28 cellular contexts compared by ENCODE assay signal in genomic region chr16:85356157-85356556, GRCh38.
"Had no signal": no experiment of that assay in that cellular context is flagged by ENCODE, and none has a peak within 500 bp of the region (broad histone marks: within the 10 kb centered on the region; RNA-seq: fewer than 3 reads in every experiment).

No MANE protein-coding gene starts in this region.

- H3K27me3 Mint-ChIP-seq: activated CD4-positive, alpha-beta T cell treated with anti-CD3 and anti-CD28 coated beads, Interleukin-2, amount 10 ng/mL, durations not matched to agents 7 days and 5 days had no signal

- H3K36me3 ChIP-seq: adrenal gland, breast epithelium, Peyer's patch had no signal

- H3K27ac ChIP-seq: body of pancreas, KMS-11, Peyer's patch had no signal

- H3K9me3 Mint-ChIP-seq: activated CD4-positive, alpha-beta T cell treated with anti-CD3 and anti-CD28 coated beads, Interleukin-2, amount 10 ng/mL, durations not matched to agents 7 days and 5 days; activated naive CD4-positive, alpha-beta T cell treated with anti-CD3 and anti-CD28 coated beads, Interleukin-2, amount 50 U/mL, for 72 hours; activated T-helper 1 cell treated with anti-CD3 and anti-CD28 coated beads, Interleukin-12 subunit alpha, Interleukin-12 subunit beta, Interleukin-2, Interleukin-4 antibody, amounts not matched to agents 30 ng/mL and 10 ng/mL and 1 ng/mL, durations not matched to agents 14 hours and 24 hours and 36 hours had no signal

- H3K4me3 ChIP-seq: adrenal gland, body of pancreas, breast epithelium, Peyer's patch had no signal

- H3K36me3 Mint-ChIP-seq: activated naive CD4-positive, alpha-beta T cell treated with anti-CD3 and anti-CD28 coated beads, Interleukin-2, amount 50 U/mL, for 72 hours had no signal

- H3K27me3 ChIP-seq: adrenal gland, body of pancreas, breast epithelium, Peyer's patch had no signal

- ATAC-seq: activated naive CD4-positive, alpha-beta T cell treated with anti-CD3 and anti-CD28 coated beads, Interleukin-2, amount 50 U/mL, for 72 hours; activated T-cell treated with anti-CD3 and anti-CD28 coated beads, Interleukin-2, amount 50 U/mL, for 4 hours; body of pancreas; PC-3; Right ventricle myocardium inferior had no signal

- H3K9ac ChIP-seq: KMS-11 had no signal

- H3K4me3 Mint-ChIP-seq: activated CD4-positive, alpha-beta T cell treated with anti-CD3 and anti-CD28 coated beads, Interleukin-2, amount 10 ng/mL, durations not matched to agents 7 days and 5 days; activated naive CD4-positive, alpha-beta T cell treated with anti-CD3 and anti-CD28 coated beads for 36 hours; activated T-cell treated with anti-CD3 and anti-CD28 coated beads, Interleukin-2, amount 50 U/mL, for 4 hours; activated T-helper 1 cell treated with anti-CD3 and anti-CD28 coated beads, Interleukin-12 subunit alpha, Interleukin-12 subunit beta, Interleukin-2, Interleukin-4 antibody, amounts not matched to agents 30 ng/mL and 10 ng/mL and 1 ng/mL, durations not matched to agents 14 hours and 24 hours and 36 hours had no signal

- H3K27ac Mint-ChIP-seq: activated CD4-positive, alpha-beta T cell treated with anti-CD3 and anti-CD28 coated beads, Interleukin-2, amount 10 ng/mL, durations not matched to agents 7 days and 5 days; activated naive CD4-positive, alpha-beta T cell treated with anti-CD3 and anti-CD28 coated beads for 36 hours; activated naive CD4-positive, alpha-beta T cell treated with anti-CD3 and anti-CD28 coated beads, Interleukin-2, amount 50 U/mL, for 72 hours; activated T-helper 1 cell treated with anti-CD3 and anti-CD28 coated beads, Interleukin-12 subunit alpha, Interleukin-12 subunit beta, Interleukin-2, Interleukin-4 antibody, amounts not matched to agents 30 ng/mL and 10 ng/mL and 1 ng/mL, durations not matched to agents 14 hours and 24 hours and 36 hours had no signal

- DNase-seq: activated CD4-positive, alpha-beta T cell treated with anti-CD3 and anti-CD28 coated beads, Interleukin-2, amount 10 ng/mL, durations not matched to agents 7 days and 5 days; activated CD4-positive, alpha-beta T cell treated with anti-CD3 and anti-CD28 coated beads, Interleukin-2, amount 50 U/mL, for 48 hours; activated CD8-positive, alpha-beta memory T cell treated with anti-CD3 and anti-CD28 coated beads, Interleukin-2, amount 50 U/mL, for 4 hours; activated gamma-delta T cell treated with Interleukin-2 at 50 U/mL for 16 hours; activated naive CD4-positive, alpha-beta T cell treated with anti-CD3 and anti-CD28 coated beads for 36 hours; activated T-cell treated with anti-CD3 and anti-CD28 coated beads for 4 hours; activated T-cell treated with anti-CD3 and anti-CD28 coated beads, Interleukin-2, amount 50 U/mL, for 4 hours; adrenal gland; body of pancreas; MM.1S; MV-4-11; NCI-H1092; NCI-H1694 treated with DMSO at 0.1 percent for 48 hours; NCI-H2029; NCI-H2171; NCI-H510A; NCI-H526; NCI-H748 treated with DMSO at 0.1 percent for 48 hours; NK-92 treated with Interleukin-12 subunit alpha and Interleukin-12 subunit beta, amount 100 ng/mL, for 24 hours; PC-3; Peyer's patch; RPMI8226; T1000 had no signal

- H3K9me3 ChIP-seq: adrenal gland, body of pancreas, breast epithelium, Peyer's patch had no signal

- H3K4me2 ChIP-seq: KMS-11 had no signal
